Comparison of ENCODE assay signal across 8 cellular contexts in the genomic region with DNA sequence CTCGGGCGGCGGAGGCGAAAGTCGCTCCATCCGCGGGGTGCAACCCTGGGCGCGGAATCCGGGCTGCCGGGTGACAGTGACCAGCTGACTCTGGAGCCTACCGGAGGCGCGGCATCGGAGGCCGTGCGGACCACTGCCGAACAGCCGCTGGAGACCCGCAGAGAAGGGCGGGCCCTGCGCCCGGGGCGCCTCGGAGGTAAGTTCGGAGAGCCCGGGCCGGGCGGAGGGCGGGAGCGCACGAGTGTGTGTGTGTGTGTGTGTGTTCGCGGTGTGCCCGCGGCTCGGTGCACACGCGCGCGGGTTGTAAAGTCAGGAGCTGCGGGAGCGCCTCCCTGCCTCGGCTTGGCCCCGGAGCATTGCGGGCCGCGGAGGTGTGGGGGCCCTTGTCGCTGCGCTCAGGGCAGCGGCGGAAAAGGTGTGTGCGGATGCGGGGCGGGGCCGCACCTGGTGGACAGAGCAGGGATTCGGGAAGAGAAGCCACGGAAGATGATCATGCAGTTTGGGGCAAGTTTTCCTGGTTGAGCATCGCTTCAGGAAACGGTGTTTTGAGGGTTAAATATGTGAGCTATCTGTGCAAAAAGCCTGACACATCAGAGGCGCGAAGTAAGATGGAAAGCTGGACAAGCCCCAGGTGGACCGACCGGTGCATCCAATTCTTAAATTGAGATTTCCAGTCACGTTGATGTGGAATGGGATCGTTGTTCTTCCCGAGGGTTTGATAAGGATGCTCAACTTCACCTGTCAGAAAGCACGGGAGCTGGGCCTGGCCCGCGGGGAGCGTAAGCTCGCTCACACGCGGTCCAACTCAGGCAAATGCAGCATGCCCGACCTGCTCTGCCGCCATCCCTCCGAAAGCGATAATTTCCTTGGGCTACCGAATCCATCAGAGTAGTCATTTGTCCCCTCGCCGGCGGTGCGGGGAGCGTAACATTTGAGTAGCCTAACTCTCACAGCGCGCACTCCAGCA. TPM values are rescaled to one million over a fixed set of nuclear protein-coding genes. Genes with fewer than 3 reads are reported as not detected.
A peak's percentile ranks its signal among the peaks of the same experiment; 100 is the strongest.
DNase-seq lines count a peak whose midpoint lies in the region; ATAC-seq and TF ChIP-seq lines count a peak whose summit lies in the region.

No MANE protein-coding gene starts in this region.

- intact Hi-C loops in spleen (cut with DNase I; ENCODE audit: low total_unique reads), result no loop called here

- H3K36me3 ChIP-seq in adipocyte (ENCODE audit: control insufficient read depth, insufficient read depth, low read length, severe bottlenecking), result no peaks in the 10 kb centered on the region
- H3K36me3 ChIP-seq in iPS-15b (ENCODE audit: control insufficient read depth, insufficient read depth, low read length), result no peaks in the 10 kb centered on the region
- no peaks in the 10 kb centered on the region for H3K36me3 ChIP-seq in spleen

- DNase-seq in NCI-H345 (lab: John Stamatoyannopoulos, UW) (peak; percentile 13), NCI-H345 treated with DMSO at 0.1 percent for 48 hours (lab: John Stamatoyannopoulos, UW; ENCODE audit: unreplicated experiment) (no peak), adipocyte (ENCODE audit: low read depth) (no peak), spleen (no peak), medulla oblongata (ENCODE audit: extremely low spot score) (no peak)

- H3K9me3 ChIP-seq in adipocyte (ENCODE audit: control insufficient read depth, low read length), result no peaks in the 10 kb centered on the region
- H3K9me3 ChIP-seq in iPS-15b (ENCODE audit: control insufficient read depth, insufficient read depth, low read length), result no peaks in the 10 kb centered on the region
- no peaks in the 10 kb centered on the region for H3K9me3 ChIP-seq in spleen

- WGBS in spleen, 5 donors, result 5 to 11% (median 5%) methylated on average over 53 to 86 of the region's 86 CpGs

- H3K27me3 ChIP-seq in adipocyte (replicated peaks; ENCODE audit: control insufficient read depth, insufficient read depth, low read length) (peaks cover 37% of the 10 kb centered on the region), iPS-15b (ENCODE audit: control insufficient read depth, insufficient read depth, low read length) (peaks cover 74% of the 10 kb centered on the region), spleen (replicated peaks in 1 of 7) (peaks cover 0 to 79% (median 47%) of the 10 kb centered on the region in 7 donors)

- H3K4me3 ChIP-seq in adipocyte (ENCODE audit: low read length) (peak overlapping the region; percentile 80), iPS-15b (ENCODE audit: low read depth, low read length) (peak overlapping the region; percentile 68), spleen (peak overlapping the region; percentile 7 to 66 (median 39))

- H3K27ac ChIP-seq in spleen, result no peak overlapping the region

- TF ChIP-seq CTCF in spleen (IDR thresholded peaks at IDR 0.05 in 8 of 11, conservative IDR thresholded peaks at IDR 0.05 in 3 of 11), result no peak

- TF ChIP-seq POLR2A in spleen (IDR thresholded peaks at IDR 0.05), result no peak

- H3K4me1 ChIP-seq in adipocyte (ENCODE audit: control insufficient read depth, insufficient read depth, low read length), result peaks cover 3% of the 10 kb centered on the region
- peaks cover 16% of the 10 kb centered on the region for H3K4me1 ChIP-seq in iPS-15b (ENCODE audit: control insufficient read depth, insufficient read depth, low read length)
- peaks cover 12 to 26% (median 20%) of the 10 kb centered on the region in 6 donors for H3K4me1 ChIP-seq in spleen

- no peak overlapping the region for H3K9ac ChIP-seq in adipocyte (ENCODE audit: low read length)
- H3K9ac ChIP-seq in iPS-15b (ENCODE audit: low read depth, low read length), result no peak overlapping the region

- ATAC-seq in GM18868 (IDR thresholded peaks at IDR 0.05; ENCODE audit: unreplicated experiment), result no peak
- ATAC-seq in GM21723 (IDR thresholded peaks at IDR 0.05; ENCODE audit: unreplicated experiment), result no peak

RNA-seq across cellular contexts. Expression of gene MINAR1, which starts 0.5 kb away (rescaled TPM):
- total RNA-seq in spleen, result 1 to 10 TPM in 2 of 7 donors, under 1 TPM in 5; 0.32 to 1.6 (median 0.76) TPM
- under 1 TPM; 0.15 to 0.26 (median 0.22) TPM for polyA plus RNA-seq in spleen
